18 cellular contexts compared by ENCODE assay signal in genomic region chr14:57754558-57754957, GRCh38.
"Had no signal": no experiment of that assay in that cellular context is flagged by ENCODE, and none has a peak within 500 bp of the region (broad histone marks: within the 10 kb centered on the region; RNA-seq: fewer than 3 reads in every experiment).

No MANE protein-coding gene starts in this region.

- H3K4me2 ChIP-seq: PC-9 had no signal

- DNase-seq: activated CD4-positive, alpha-beta memory T cell treated with anti-CD3 and anti-CD28 coated beads, Interleukin-2, amount 10 ng/mL, durations not matched to agents 7 days and 5 days; activated CD4-positive, alpha-beta T cell treated with anti-CD3 and anti-CD28 coated beads for 36 hours; activated CD4-positive, alpha-beta T cell treated with anti-CD3 and anti-CD28 coated beads, Interleukin-2, amount 50 U/mL, for 1 hour; activated CD8-positive, alpha-beta memory T cell treated with anti-CD3 and anti-CD28 coated beads, Interleukin-2, amount 50 U/mL, for 4 hours; activated gamma-delta T cell treated with Interleukin-2 at 50 U/mL for 16 hours; activated naive CD4-positive, alpha-beta T cell treated with anti-CD3 and anti-CD28 coated beads, Interleukin-2, amount 10 ng/mL, durations not matched to agents 7 days and 5 days; activated naive CD8-positive, alpha-beta T cell treated with anti-CD3 and anti-CD28 coated beads for 36 hours; activated T-cell treated with anti-CD3 and anti-CD28 coated beads, Interleukin-2, amount 50 U/mL, for 72 hours; cerebellar nuclear complex; KG1; NCI-H510A; NCI-H526 treated with DMSO at 0.1 percent for 48 hours; PC-9; SIG-M5; T-helper 1 cell; WERI-Rb-1 had no signal

- H3K4me1 Mint-ChIP-seq: activated CD4-positive, alpha-beta memory T cell treated with anti-CD3 and anti-CD28 coated beads, Interleukin-2, amount 10 ng/mL, durations not matched to agents 7 days and 5 days; activated CD4-positive, alpha-beta T cell treated with anti-CD3 and anti-CD28 coated beads for 36 hours; activated naive CD4-positive, alpha-beta T cell treated with anti-CD3 and anti-CD28 coated beads, Interleukin-2, amount 10 ng/mL, durations not matched to agents 7 days and 5 days; activated naive CD8-positive, alpha-beta T cell treated with anti-CD3 and anti-CD28 coated beads for 36 hours had no signal

- H2AFZ ChIP-seq: PC-9 had no signal

- H3K36me3 ChIP-seq: WERI-Rb-1 had no signal

- H3K36me3 Mint-ChIP-seq: activated naive CD4-positive, alpha-beta T cell treated with anti-CD3 and anti-CD28 coated beads, Interleukin-2, amount 10 ng/mL, durations not matched to agents 7 days and 5 days; activated naive CD8-positive, alpha-beta T cell treated with anti-CD3 and anti-CD28 coated beads for 36 hours had no signal

- H3K27ac Mint-ChIP-seq: activated CD4-positive, alpha-beta memory T cell treated with anti-CD3 and anti-CD28 coated beads, Interleukin-2, amount 10 ng/mL, durations not matched to agents 7 days and 5 days; activated CD4-positive, alpha-beta T cell treated with anti-CD3 and anti-CD28 coated beads for 36 hours; activated naive CD4-positive, alpha-beta T cell treated with anti-CD3 and anti-CD28 coated beads, Interleukin-2, amount 10 ng/mL, durations not matched to agents 7 days and 5 days; activated naive CD8-positive, alpha-beta T cell treated with anti-CD3 and anti-CD28 coated beads for 36 hours; activated T-cell treated with anti-CD3 and anti-CD28 coated beads, Interleukin-2, amount 50 U/mL, for 72 hours; activated T-helper 2 cell treated with anti-CD3 and anti-CD28 coated beads, Interferon-gamma antibody, Interleukin-2, Interleukin-4, amounts not matched to agents 10 μg/mL and 5 μg/mL and 100 μg/mL, durations not matched to agents 14 hours and 24 hours and 36 hours had no signal

- H3K27me3 Mint-ChIP-seq: activated CD4-positive, alpha-beta memory T cell treated with anti-CD3 and anti-CD28 coated beads, Interleukin-2, amount 10 ng/mL, durations not matched to agents 7 days and 5 days; activated CD4-positive, alpha-beta T cell treated with anti-CD3 and anti-CD28 coated beads for 36 hours; activated naive CD4-positive, alpha-beta T cell treated with anti-CD3 and anti-CD28 coated beads, Interleukin-2, amount 10 ng/mL, durations not matched to agents 7 days and 5 days; activated naive CD8-positive, alpha-beta T cell treated with anti-CD3 and anti-CD28 coated beads for 36 hours had no signal

- H3K27ac ChIP-seq: PC-9, SK-N-MC, WERI-Rb-1 had no signal

- H3K4me3 Mint-ChIP-seq: activated CD4-positive, alpha-beta memory T cell treated with anti-CD3 and anti-CD28 coated beads, Interleukin-2, amount 10 ng/mL, durations not matched to agents 7 days and 5 days; activated CD4-positive, alpha-beta T cell treated with anti-CD3 and anti-CD28 coated beads for 36 hours; activated naive CD4-positive, alpha-beta T cell treated with anti-CD3 and anti-CD28 coated beads, Interleukin-2, amount 10 ng/mL, durations not matched to agents 7 days and 5 days; activated naive CD8-positive, alpha-beta T cell treated with anti-CD3 and anti-CD28 coated beads for 36 hours; activated T-cell treated with anti-CD3 and anti-CD28 coated beads, Interleukin-2, amount 50 U/mL, for 72 hours had no signal

- H3K9me3 Mint-ChIP-seq: activated CD4-positive, alpha-beta memory T cell treated with anti-CD3 and anti-CD28 coated beads, Interleukin-2, amount 10 ng/mL, durations not matched to agents 7 days and 5 days; activated naive CD8-positive, alpha-beta T cell treated with anti-CD3 and anti-CD28 coated beads for 36 hours; activated T-helper 2 cell treated with anti-CD3 and anti-CD28 coated beads, Interferon-gamma antibody, Interleukin-2, Interleukin-4, amounts not matched to agents 10 μg/mL and 5 μg/mL and 100 μg/mL, durations not matched to agents 14 hours and 24 hours and 36 hours had no signal

- H3K4me3 ChIP-seq: PC-9, SK-N-MC had no signal

- ATAC-seq: activated CD4-positive, alpha-beta T cell treated with anti-CD3 and anti-CD28 coated beads for 36 hours; activated T-cell treated with anti-CD3 and anti-CD28 coated beads, Interleukin-2, amount 50 U/mL, for 72 hours had no signal
